ENCODE assay signal across 8 cellular contexts in genomic region chr3:141877911-141878310, GRCh38. TPM values are rescaled to one million over a fixed set of nuclear protein-coding genes. Genes with fewer than 3 reads are reported as not detected.
DNase-seq lines count a peak whose midpoint lies in the region; ATAC-seq, FAIRE-seq and TF ChIP-seq lines count a peak whose summit lies in the region.

No MANE protein-coding gene starts in this region.

- TF ChIP-seq RAD21 in K562 (CRISPR knock-in tag; conservative IDR thresholded peaks at IDR 0.05 in 1 of 2, IDR thresholded peaks at IDR 0.05 in 1 of 2) = no peak

- peak; percentile 70 for FAIRE-seq in K562 (lab: Jason Lieb, UNC)

- WGBS in K562 (ENCODE audit: insufficient coverage, low coverage, missing lambda C conversion rate) = 0% methylated on average over 3 of the region's 3 CpGs
- WGBS in mesodermal cell (ENCODE audit: insufficient coverage in 2 of 2), 2 experiments = 0% methylated on average over 2 to 3 of the region's 3 CpGs

- peak overlapping the region; percentile 82 for H3K4me2 ChIP-seq in K562 (ENCODE audit: insufficient read depth, low read length)

- no peak for TF ChIP-seq POLR2A in K562 (conservative IDR thresholded peaks at IDR 0.05)

- no peak overlapping the region for H2AFZ ChIP-seq in K562 (ENCODE audit: low read depth, low read length)

- intact Hi-C loops in Caco-2 (cut with micrococcal nuclease; ENCODE audit: unreplicated experiment) (loop anchor here (2.0 kb wide), 1 partner anchor 35 kb away; no protein-coding TSS in a partner anchor), K562 (cut with micrococcal nuclease) (loop anchor here (2.0 to 5.0 kb wide), 3 partner anchors 29 to 96 kb away; no protein-coding TSS in a partner anchor)

- H3K36me3 Mint-ChIP-seq in Caco-2 (ENCODE audit: insufficient read depth, unreplicated experiment) = peaks cover 18% of the 10 kb centered on the region

- CTCF ChIA-PET in Caco-2 (lab: Charles Lee) = interaction anchor here (0.7 kb wide), 1 partner anchor 21 kb away, joined by 4 read pairs; no protein-coding TSS in a partner anchor
- CTCF ChIA-PET in K562 (lab: Yijun Ruan, JAX; ENCODE audit: low intra/inter-chr PET ratio) = no interaction called here

- ATAC-seq in K562 = peak; percentile 21

- TF ChIP-seq EP300 in K562 (IDR thresholded peaks at IDR 0.05; ENCODE audit: low read length) = no peak; the same call in 1 of the 2 replicates

- POLR2A ChIA-PET in Caco-2 (lab: Charles Lee) = interaction anchor here (0.7 to 1.4 kb wide), 2 partner anchors 17 to 646 kb away, joined by 3 to 8 read pairs; partner anchors contain the start of gene PXYLP1
- POLR2A ChIA-PET in K562 (lab: Yijun Ruan, JAX) = interaction anchor here (0.6 to 4.0 kb wide), 11 partner anchors 8 to 391 kb away, joined by 3 to 26 read pairs (median 3); no protein-coding TSS in a partner anchor

- peak overlapping the region; percentile 93 for H3K4me3 Mint-ChIP-seq in Caco-2 (ENCODE audit: unreplicated experiment)

- no peaks in the 10 kb centered on the region for H3K9me3 ChIP-seq in Caco-2
- H3K9me3 ChIP-seq in K562 (replicated peaks; ENCODE audit: control insufficient read depth, insufficient read depth, low read depth, low read length) = no peaks in the 10 kb centered on the region
- H3K9me3 ChIP-seq in mesodermal cell (ENCODE audit: control insufficient read depth, low read length) = no peaks in the 10 kb centered on the region

- H3K9ac ChIP-seq in K562 (ENCODE audit: insufficient read depth in 1 of 2, low read depth in 2 of 2, low read length in 2 of 2) = peak overlapping the region in 1 of 2 experiments; percentile 80; a peak in 2 of 4 replicates

- H3K36me3 ChIP-seq in Caco-2 (ENCODE audit: control insufficient read depth, insufficient read depth, low read length) = no peaks in the 10 kb centered on the region
- peaks cover 34% of the 10 kb centered on the region for H3K36me3 ChIP-seq in K562 (ENCODE audit: control insufficient read depth, insufficient read depth, low read length)
- H3K36me3 ChIP-seq in mesodermal cell (ENCODE audit: control insufficient read depth, insufficient read depth, low read length) = peaks cover 16% of the 10 kb centered on the region

- H3K4me3 ChIP-seq in Caco-2 (ENCODE audit: low read depth, low read length) (peak overlapping the region; percentile 92), K562 (peak overlapping the region; percentile 98), mesodermal cell (ENCODE audit: extremely low read depth, insufficient read depth, low read length, poor library complexity, severe bottlenecking) (peak overlapping the region; percentile 85)

- peak overlapping the region; percentile 77 for H3K27ac Mint-ChIP-seq in Caco-2 (ENCODE audit: unreplicated experiment)

- TF ChIP-seq CTCF in Caco-2 (IDR thresholded peaks at IDR 0.05; ENCODE audit: insufficient read depth in 1 of 2, low read depth in 1 of 2, low read length in 1 of 2, severe bottlenecking in 1 of 2, unreplicated experiment in 1 of 2) (no peak), K562 (IDR thresholded peaks at IDR 0.05 in 2 of 3, conservative IDR thresholded peaks at IDR 0.05 in 1 of 3; ENCODE audit: insufficient read depth in 2 of 3, low read depth in 1 of 3, low read length in 3 of 3) (no peak)

- peaks cover 66% of the 10 kb centered on the region for H3K79me2 ChIP-seq in K562 (ENCODE audit: control insufficient read depth, insufficient read depth, low read length)

- no peaks in the 10 kb centered on the region for H3K9me3 Mint-ChIP-seq in Caco-2 (ENCODE audit: unreplicated experiment)

- in situ Hi-C loops in K562 (cut with MboI) = no loop called here

- TSS peak; percentile 39 for BruUV-seq in Caco-2 (replicated peaks; lab: Mats Ljungman, UMichigan)
- BruUV-seq in K562 (replicated peaks; lab: Mats Ljungman, UMichigan) = TSS peak; percentile 42

- no peaks in the 10 kb centered on the region for H3K9me1 ChIP-seq in K562 (ENCODE audit: control insufficient read depth, insufficient read depth, low read length)

- no peaks in the 10 kb centered on the region for H3K27me3 ChIP-seq in Caco-2 (replicated peaks; ENCODE audit: control insufficient read depth, insufficient read depth, low read length)
- H3K27me3 ChIP-seq in K562 (ENCODE audit: control insufficient read depth in 2 of 2, insufficient read depth in 2 of 2, low read length in 2 of 2) = no peaks in the 10 kb centered on the region

- no peaks in the 10 kb centered on the region for H3K27me3 Mint-ChIP-seq in Caco-2 (ENCODE audit: insufficient read depth, unreplicated experiment)

- peaks cover 21% of the 10 kb centered on the region; the same call in 1 of the 2 replicates for H4K20me1 ChIP-seq in K562 (replicated peaks; ENCODE audit: control insufficient read depth, insufficient read depth, low read length)

- peaks cover 6% of the 10 kb centered on the region for H3K4me1 Mint-ChIP-seq in Caco-2 (ENCODE audit: low read depth, unreplicated experiment)

- H3K4me1 ChIP-seq in Caco-2 (peaks cover 24% of the 10 kb centered on the region; the same call in 1 of the 2 replicates), K562 (replicated peaks in 1 of 2; ENCODE audit: control insufficient read depth in 2 of 2, insufficient read depth in 2 of 2, low read length in 2 of 2) (peaks cover 18 to 23% of the 10 kb centered on the region in 2 experiments; a peak in 4 of 5 replicates), mesodermal cell (ENCODE audit: control insufficient read depth, insufficient read depth, low read length, poor library complexity, severe bottlenecking) (peaks cover 7% of the 10 kb centered on the region)

- no peak for DNase-seq in Caco-2
- peak; percentile 16 to 30 for DNase-seq in Kasumi-1 (lab: John Stamatoyannopoulos, UW)
- DNase-seq in K562 (ENCODE audit: extremely low read depth in 1 of 4, low spot score in 3 of 4) = peak in 2 of 4 experiments; percentile 48 to 77
- DNase-seq in NK-92 treated with Interleukin-12 subunit alpha and Interleukin-12 subunit beta, amount 100 ng/mL, for 24 hours (lab: John Stamatoyannopoulos, UW) = no peak
- DNase-seq in stimulated activated CD4-positive, alpha-beta T cell treated with anti-CD3 and anti-CD28 coated beads, Interleukin-2, amount 100 ng/mL, for 24 hours = no peak
- DNase-seq in HPDE6-E6E7 (ENCODE audit: extremely low spot score) = no peak
- DNase-seq in stimulated activated CD4-positive, alpha-beta T cell treated with anti-CD3 and anti-CD28 coated beads, Interleukin-15, amount 100 ng/mL, for 24 hours = no peak

- peak overlapping the region; percentile 88; the same call in 2 of the 3 replicates for H3K27ac ChIP-seq in K562 (ENCODE audit: extremely low read depth, low read depth, low read length)
- no peak overlapping the region for H3K27ac ChIP-seq in mesodermal cell (ENCODE audit: low read depth, low read length, severe bottlenecking)

TF ChIP-seq in K562, 482 proteins besides CTCF, POLR2A, EP300 and RAD21 (continues in another document):
- TF ChIP-seq BRD4 (IDR thresholded peaks at IDR 0.05) (no peak), DPF2 (IDR thresholded peaks at IDR 0.05) (peak; percentile 29; the same call in 1 of the 2 replicates), MAFF (IDR thresholded peaks at IDR 0.05; ENCODE audit: low read length) (no peak), HNRNPH1 (optimal IDR thresholded peaks at IDR 0.05; ENCODE audit: low read depth, low read length) (no peak), PHF21A (IDR thresholded peaks at IDR 0.05; ENCODE audit: borderline replicate concordance, low read depth) (peak; percentile 44; the same call in 1 of the 2 replicates), ARID1B (IDR thresholded peaks at IDR 0.05) (0 out of 2 replicates have a peak, but pooled peaks have one; percentile 36), RAD51 (IDR thresholded peaks at IDR 0.05; ENCODE audit: borderline replicate concordance, low read depth) (no peak), RCOR1 (IDR thresholded peaks at IDR 0.05; ENCODE audit: borderline replicate concordance in 1 of 2, low read depth in 2 of 2, low read length in 2 of 2) (peak in 1 of 2 experiments; percentile 51; a peak in 2 of 4 replicates), CHAMP1 (IDR thresholded peaks at IDR 0.05) (no peak)

RNA-seq across cellular contexts. Expression of gene ATP1B3, which starts 1.5 kb away (rescaled TPM):
- total RNA-seq in Caco-2 (2022) = 155 and 189 TPM in 2 replicates
- total RNA-seq in K562 (2011; cell fraction: chromatin; rRNA removed; ENCODE audit: low replicate concordance) = 155 and 386 TPM in 2 replicates
- total RNA-seq in K562 (2011; cell fraction: nucleolus; rRNA removed) = 130 and 132 TPM in 2 replicates
- total RNA-seq in K562 (2011; cell fraction: nucleoplasm; rRNA removed) = 338 and 395 TPM in 2 replicates
- 48.3 and 68.9 TPM in 2 replicates for total RNA-seq in K562 (2014; rRNA removed)
- total RNA-seq in K562 (2014; rRNA removed; fragmentation: Illumina TruSeq; extraction: Trizol) = 181 and 192 TPM in 2 replicates
- 109 and 113 TPM in 2 replicates for total RNA-seq in K562 (2015; rRNA removed; fragmentation: Illumina TruSeq; extraction: Trizol)
- 201 and 202 TPM in 2 replicates for total RNA-seq in K562 (2021)
- polyA plus RNA-seq in K562 (2011; rRNA removed) = 166 and 168 TPM in 2 replicates
- polyA plus RNA-seq in K562 (2011; cell fraction: cytosol; rRNA removed) = 60.8 and 184 TPM in 2 replicates
- polyA plus RNA-seq in K562 (2011; cell fraction: nucleus; rRNA removed) = 54.2 and 111 TPM in 2 replicates
- polyA plus RNA-seq in K562 (2012) = 169 and 188 TPM in 2 replicates
- polyA plus RNA-seq in K562 (2014; fragmentation: Illumina TruSeq; extraction: Trizol) = 153 and 179 TPM in 2 replicates
- 10 to 100 TPM; 81.6 to 95.3 TPM for polyA plus RNA-seq in K562 (2014; fragmentation: Nextera tagmentation; extraction: Ambion mirVana)
- 107 and 123 TPM in 2 replicates for polyA plus RNA-seq in K562 (2014; rRNA removed)
- polyA minus RNA-seq in K562 (2011; rRNA and poly(A)+ RNA removed) = 226 and 248 TPM in 2 replicates
- polyA minus RNA-seq in K562 (2011; cell fraction: cytosol; rRNA and poly(A)+ RNA removed) = 62.8 and 80.9 TPM in 2 replicates
- polyA minus RNA-seq in K562 (2011; cell fraction: nucleus; rRNA and poly(A)+ RNA removed) = 22.8 and 33.3 TPM in 2 replicates
- 227 TPM for polyA plus RNA-seq in mesodermal cell (2013, experiment 1 of 2)
- 205 TPM for polyA plus RNA-seq in mesodermal cell (2013, experiment 2 of 2)

Comparison
In these comparisons a context has a peak if more than half of its experiments do, and no peak if none do; other contexts are left out.
1. DNase-seq: peak in Kasumi-1 (2 of 2); none in Caco-2 (0 of 2), NK-92 treated with Interleukin-12 subunit alpha and Interleukin-12 subunit beta, amount 100 ng/mL, for 24 hours (single experiment), stimulated activated CD4-positive, alpha-beta T cell treated with anti-CD3 and anti-CD28 coated beads, Interleukin-2, amount 100 ng/mL, for 24 hours (0 of 2), HPDE6-E6E7 (single experiment) and stimulated activated CD4-positive, alpha-beta T cell treated with anti-CD3 and anti-CD28 coated beads, Interleukin-15, amount 100 ng/mL, for 24 hours (single experiment).
2. Peak in every context shown above with its lines, with median percentiles within 50 percentile points of each other: H3K4me3 ChIP-seq.